23 cellular contexts compared by ENCODE assay signal in genomic region chr1:85090225-85090624, GRCh38. TPM values are rescaled to one million over a fixed set of nuclear protein-coding genes. Genes with fewer than 3 reads are reported as not detected.
"Had no signal": no experiment of that assay in that cellular context is flagged by ENCODE, and none has a peak within 500 bp of the region (broad histone marks: within the 10 kb centered on the region; RNA-seq: fewer than 3 reads in every experiment).

No MANE protein-coding gene starts in this region.

- DNase-seq: cerebellar nuclear complex; esophagus squamous epithelium; foreskin fibroblast; glutamatergic neuron; immature natural killer cell; left ventricle myocardium inferior; occipital lobe; spleen; stimulated activated CD4-positive, alpha-beta T cell treated with anti-CD3 and anti-CD28 coated beads, Interleukin-15, amount 100 ng/mL, for 24 hours; stimulated activated CD4-positive, alpha-beta T cell treated with anti-CD3 and anti-CD28 coated beads, Interleukin-1b, Interleukin-23, amount 100 ng/mL, for 48 hours; stimulated activated CD4-positive, alpha-beta T cell treated with anti-CD3 and anti-CD28 coated beads, Interleukin-4, amount 100 ng/mL, for 24 hours; stimulated activated naive CD8-positive, alpha-beta T cell treated with anti-CD3 and anti-CD28 coated beads, Interleukin-15, amount 100 ng/mL, for 72 hours; testis; transverse colon had no signal

- ATAC-seq: gastroesophageal sphincter; natural killer cell treated with Interleukin-12 subunit alpha and Interleukin-12 subunit beta and Interleukin-15 and Interleukin-18, amount 100 ng/mL, for 72 hours; sciatic nerve; stimulated activated memory B cell treated with anti-CD40 and anti-IgM and Interleukin-4, amounts not matched to agents 10 μg/mL and 1 μg/mL and 100 μg/mL, for 72 hours; stimulated activated naive CD8-positive, alpha-beta T cell treated with anti-CD3 and anti-CD28 coated beads, Interleukin-15, amount 100 ng/mL, for 72 hours had no signal

- H3K27ac Mint-ChIP-seq: dendritic cell treated with granulocyte-macrophage colony-stimulating factor and Interleukin-4, amounts not matched to agents 40 ng/mL and 50 ng/mL, for 4 days; immature natural killer cell; natural killer cell treated with Interleukin-12 subunit alpha and Interleukin-12 subunit beta and Interleukin-15 and Interleukin-18, amount 100 ng/mL, for 72 hours; neural progenitor cell; stimulated activated memory B cell treated with anti-CD40 and anti-IgM and Interleukin-4, amounts not matched to agents 10 μg/mL and 1 μg/mL and 100 μg/mL, for 72 hours; stimulated activated naive CD8-positive, alpha-beta T cell treated with anti-CD3 and anti-CD28 coated beads, Interleukin-15, amount 100 ng/mL, for 72 hours had no signal

- H3K4me1 Mint-ChIP-seq: neural progenitor cell had no signal

- H3K27ac ChIP-seq: esophagus squamous epithelium, gastroesophageal sphincter, left ventricle myocardium inferior, neural progenitor cell, parathyroid adenoma, prostate gland, spleen, testis, transverse colon had no signal

- H3K36me3 ChIP-seq: esophagus squamous epithelium, gastroesophageal sphincter, left ventricle myocardium inferior, neural progenitor cell, prostate gland, spleen, transverse colon had no signal

- H3K9me3 Mint-ChIP-seq: dendritic cell treated with granulocyte-macrophage colony-stimulating factor and Interleukin-4, amounts not matched to agents 40 ng/mL and 50 ng/mL, for 4 days; immature natural killer cell; natural killer cell treated with Interleukin-12 subunit alpha and Interleukin-12 subunit beta and Interleukin-15 and Interleukin-18, amount 100 ng/mL, for 72 hours; neural progenitor cell; stimulated activated memory B cell treated with anti-CD40 and anti-IgM and Interleukin-4, amounts not matched to agents 10 μg/mL and 1 μg/mL and 100 μg/mL, for 72 hours; stimulated activated naive CD8-positive, alpha-beta T cell treated with anti-CD3 and anti-CD28 coated beads, Interleukin-15, amount 100 ng/mL, for 72 hours had no signal

- H3K4me3 ChIP-seq: esophagus squamous epithelium, gastroesophageal sphincter, left ventricle myocardium inferior, lung, neural progenitor cell, prostate gland, spleen, testis, transverse colon had no signal

- H3K36me3 Mint-ChIP-seq: immature natural killer cell; natural killer cell treated with Interleukin-12 subunit alpha and Interleukin-12 subunit beta and Interleukin-15 and Interleukin-18, amount 100 ng/mL, for 72 hours; neural progenitor cell; stimulated activated memory B cell treated with anti-CD40 and anti-IgM and Interleukin-4, amounts not matched to agents 10 μg/mL and 1 μg/mL and 100 μg/mL, for 72 hours had no signal

- H3K4me1 ChIP-seq: gastroesophageal sphincter, neural progenitor cell, parathyroid adenoma, prostate gland, testis, transverse colon had no signal

- H3K4me3 Mint-ChIP-seq: dendritic cell treated with granulocyte-macrophage colony-stimulating factor and Interleukin-4, amounts not matched to agents 40 ng/mL and 50 ng/mL, for 4 days; immature natural killer cell; natural killer cell treated with Interleukin-12 subunit alpha and Interleukin-12 subunit beta and Interleukin-15 and Interleukin-18, amount 100 ng/mL, for 72 hours; neural progenitor cell; stimulated activated memory B cell treated with anti-CD40 and anti-IgM and Interleukin-4, amounts not matched to agents 10 μg/mL and 1 μg/mL and 100 μg/mL, for 72 hours; stimulated activated naive CD8-positive, alpha-beta T cell treated with anti-CD3 and anti-CD28 coated beads, Interleukin-15, amount 100 ng/mL, for 72 hours had no signal

- H3K27me3 ChIP-seq: gastroesophageal sphincter, neural progenitor cell, testis, transverse colon had no signal

- H3K9me3 ChIP-seq: esophagus squamous epithelium, gastroesophageal sphincter, left ventricle myocardium inferior, prostate gland, spleen, testis, transverse colon had no signal

RNA-seq across cellular contexts. Expression of gene MCOLN3, which starts 41.9 kb away (rescaled TPM):
- total RNA-seq: occipital lobe had no signal
- polyA plus RNA-seq: immature natural killer cell had no signal
